Comparison of ENCODE assay signal across 24 cellular contexts in genomic region chr11:87002918-87003317, GRCh38. TPM values are rescaled to one million over a fixed set of nuclear protein-coding genes. Genes with fewer than 3 reads are reported as not detected.
"Had no signal": no experiment of that assay in that cellular context is flagged by ENCODE, and none has a peak within 500 bp of the region (broad histone marks: within the 10 kb centered on the region; RNA-seq: fewer than 3 reads in every experiment).

No MANE protein-coding gene starts in this region.

- H3K9me3 Mint-ChIP-seq: activated CD4-positive, alpha-beta memory T cell treated with anti-CD3 and anti-CD28 coated beads for 36 hours; activated CD4-positive, alpha-beta T cell treated with anti-CD3 and anti-CD28 coated beads, Interleukin-2, amount 10 ng/mL, durations not matched to agents 24 days and 14 days; activated naive CD8-positive, alpha-beta T cell treated with anti-CD3 and anti-CD28 coated beads, Interleukin-2, amount 10 ng/mL, durations not matched to agents 7 days and 5 days; activated T-helper 2 cell treated with anti-CD3 and anti-CD28 coated beads, Interferon-gamma antibody, Interleukin-2, Interleukin-4, amounts not matched to agents 10 μg/mL and 5 μg/mL and 100 μg/mL, durations not matched to agents 14 hours and 24 hours and 36 hours; T-helper 1 cell treated with Interleukin-12 subunit alpha and Interleukin-12 subunit beta and Interleukin-4 antibody, amounts not matched to agents 30 μg/mL and 1 μg/mL, for 36 hours; WTC11 had no signal

- H3K27ac Mint-ChIP-seq: activated CD4-positive, alpha-beta memory T cell treated with anti-CD3 and anti-CD28 coated beads for 36 hours; activated CD4-positive, alpha-beta T cell treated with anti-CD3 and anti-CD28 coated beads, Interleukin-2, amount 10 ng/mL, durations not matched to agents 24 days and 14 days; activated naive CD8-positive, alpha-beta T cell treated with anti-CD3 and anti-CD28 coated beads, Interleukin-2, amount 10 ng/mL, durations not matched to agents 7 days and 5 days; activated T-helper 2 cell treated with anti-CD3 and anti-CD28 coated beads, Interferon-gamma antibody, Interleukin-2, Interleukin-4, amounts not matched to agents 10 μg/mL and 5 μg/mL and 100 μg/mL, durations not matched to agents 14 hours and 24 hours and 36 hours; T-helper 1 cell treated with Interleukin-12 subunit alpha and Interleukin-12 subunit beta and Interleukin-4 antibody, amounts not matched to agents 30 μg/mL and 1 μg/mL, for 36 hours; WTC11 had no signal

- H3K27me3 Mint-ChIP-seq: activated naive CD8-positive, alpha-beta T cell treated with anti-CD3 and anti-CD28 coated beads, Interleukin-2, amount 10 ng/mL, durations not matched to agents 7 days and 5 days had no signal

- H3K9me3 ChIP-seq: adrenal gland, breast epithelium, colonic mucosa had no signal

- H3K4me3 ChIP-seq: adrenal gland, breast epithelium, colonic mucosa had no signal

- H3K4me3 Mint-ChIP-seq: activated CD4-positive, alpha-beta memory T cell treated with anti-CD3 and anti-CD28 coated beads for 36 hours; activated CD4-positive, alpha-beta T cell treated with anti-CD3 and anti-CD28 coated beads, Interleukin-2, amount 10 ng/mL, durations not matched to agents 24 days and 14 days; activated naive CD8-positive, alpha-beta T cell treated with anti-CD3 and anti-CD28 coated beads, Interleukin-2, amount 10 ng/mL, durations not matched to agents 7 days and 5 days; T-helper 1 cell treated with Interleukin-12 subunit alpha and Interleukin-12 subunit beta and Interleukin-4 antibody, amounts not matched to agents 30 μg/mL and 1 μg/mL, for 36 hours; WTC11 had no signal

- DNase-seq: activated CD4-positive, alpha-beta memory T cell treated with anti-CD3 and anti-CD28 coated beads for 36 hours; activated CD4-positive, alpha-beta T cell treated with anti-CD3 and anti-CD28 coated beads, Interleukin-2, amount 10 ng/mL, durations not matched to agents 24 days and 14 days; activated CD4-positive, CD25-positive, alpha-beta regulatory T cell treated with anti-CD3 and anti-CD28 coated beads, Interleukin-2, amount 50 U/mL, for 72 hours; activated gamma-delta T cell treated with Interleukin-2 at 50 U/mL for 16 hours; activated naive CD4-positive, alpha-beta T cell treated with anti-CD3 and anti-CD28 coated beads, Interleukin-2, amount 50 U/mL, for 16 hours; activated naive CD8-positive, alpha-beta T cell treated with anti-CD3 and anti-CD28 coated beads, Interleukin-2, amount 10 ng/mL, durations not matched to agents 7 days and 5 days; activated T-cell treated with anti-CD3 and anti-CD28 coated beads for 4 hours; activated T-cell treated with anti-CD3 and anti-CD28 coated beads, Interleukin-2, amount 50 U/mL, for 48 hours; adrenal gland; aorta; caudate nucleus; colonic mucosa; NCI-H1092 treated with DMSO at 0.1 percent for 48 hours; NCI-H1417 treated with DMSO at 0.1 percent for 48 hours; NCI-H1694; NCI-H2029; NCI-H510A treated with DMSO at 0.1 percent for 48 hours; NCI-H69; PC-3; SHP77 treated with DMSO at 0.1 percent for 48 hours had no signal

- ATAC-seq: PC-3, WTC11 had no signal

- H3K4me1 Mint-ChIP-seq: activated CD4-positive, alpha-beta T cell treated with anti-CD3 and anti-CD28 coated beads, Interleukin-2, amount 10 ng/mL, durations not matched to agents 24 days and 14 days had no signal

- H3K36me3 ChIP-seq: adrenal gland, breast epithelium, colonic mucosa had no signal

- H3K27ac ChIP-seq: adrenal gland, breast epithelium, colonic mucosa had no signal

- H3K27me3 ChIP-seq: adrenal gland, breast epithelium, colonic mucosa had no signal

- H3K36me3 Mint-ChIP-seq: activated CD4-positive, alpha-beta memory T cell treated with anti-CD3 and anti-CD28 coated beads for 36 hours; activated naive CD8-positive, alpha-beta T cell treated with anti-CD3 and anti-CD28 coated beads, Interleukin-2, amount 10 ng/mL, durations not matched to agents 7 days and 5 days; WTC11 had no signal

- H3K4me1 ChIP-seq: adrenal gland, breast epithelium, colonic mucosa had no signal

RNA-seq across cellular contexts. Expression of gene FZD4, which starts 47.7 kb away (rescaled TPM):
- total RNA-seq: activated CD4-positive, alpha-beta T cell treated with anti-CD3 and anti-CD28 coated beads, Interleukin-2, amount 10 ng/mL, durations not matched to agents 24 days and 14 days had no signal
